ENCODE assay signal across 8 cellular contexts in genomic region chr2:162317058-162317742, GRCh38. TPM values are rescaled to one million over a fixed set of nuclear protein-coding genes. Genes with fewer than 3 reads are reported as not detected.
A peak's percentile ranks its signal among the peaks of the same experiment; 100 is the strongest.
DNase-seq lines count a peak whose midpoint lies in the region; ATAC-seq and TF ChIP-seq lines count a peak whose summit lies in the region.

No MANE protein-coding gene starts in this region.

- H3K36me3 Mint-ChIP-seq in Caco-2 (ENCODE audit: insufficient read depth, unreplicated experiment) (no peaks in the 10 kb centered on the region), osteocyte (ENCODE audit: unreplicated experiment) (no peaks in the 10 kb centered on the region)

- no peak for DNase-seq in Caco-2
- peak; percentile 45 for DNase-seq in NAMALWA (ENCODE audit: low spot score)
- DNase-seq in osteocyte (ENCODE audit: extremely low spot score, unreplicated experiment), result no peak
- no peak for DNase-seq in SHP77 (lab: John Stamatoyannopoulos, UW)
- DNase-seq in SHP77 treated with DMSO at 0.1 percent for 48 hours (lab: John Stamatoyannopoulos, UW), result no peak
- DNase-seq in stimulated activated CD4-positive, alpha-beta T cell treated with anti-CD3 and anti-CD28 coated beads, Interleukin-4, amount 100 ng/mL, for 24 hours, result no peak

- BruUV-seq in Caco-2 (replicated peaks; lab: Mats Ljungman, UMichigan), result no TSS peak

- H3K4me1 Mint-ChIP-seq in Caco-2 (ENCODE audit: low read depth, unreplicated experiment) (no peaks in the 10 kb centered on the region), osteocyte (ENCODE audit: unreplicated experiment) (peaks cover 30% of the 10 kb centered on the region)

- CTCF ChIA-PET in Caco-2 (lab: Charles Lee), result no interaction called here

- no peaks in the 10 kb centered on the region for H3K27me3 Mint-ChIP-seq in Caco-2 (ENCODE audit: insufficient read depth, unreplicated experiment)
- H3K27me3 Mint-ChIP-seq in osteocyte (ENCODE audit: unreplicated experiment), result peaks cover 3% of the 10 kb centered on the region

- intact Hi-C loops in Caco-2 (cut with micrococcal nuclease; ENCODE audit: unreplicated experiment), result no loop called here

- no peak overlapping the region; the same call in 1 of the 2 replicates for H3K4me3 ChIP-seq in Caco-2 (ENCODE audit: low read depth, low read length)
- peak overlapping the region; percentile 93 for H3K4me3 ChIP-seq in endocrine pancreas (ENCODE audit: control insufficient read depth, insufficient read depth, low read length)

- no peak for ATAC-seq in GM18873 (IDR thresholded peaks at IDR 0.05; ENCODE audit: low FRiP score, unreplicated experiment)

- H3K4me1 ChIP-seq in Caco-2 (no peaks in the 10 kb centered on the region), endocrine pancreas (ENCODE audit: control insufficient read depth, insufficient read depth, low read length) (peaks cover 29% of the 10 kb centered on the region)

- H3K9me3 Mint-ChIP-seq in Caco-2 (ENCODE audit: unreplicated experiment) (no peaks in the 10 kb centered on the region), osteocyte (ENCODE audit: unreplicated experiment) (no peaks in the 10 kb centered on the region)

- POLR2A ChIA-PET in Caco-2 (lab: Charles Lee), result no interaction called here

- H3K4me3 Mint-ChIP-seq in Caco-2 (ENCODE audit: unreplicated experiment) (peak overlapping the region; percentile 28), osteocyte (ENCODE audit: unreplicated experiment) (peak overlapping the region; percentile 87)

- TF ChIP-seq CTCF in Caco-2 (IDR thresholded peaks at IDR 0.05; ENCODE audit: insufficient read depth in 1 of 2, low read depth in 1 of 2, low read length in 1 of 2, severe bottlenecking in 1 of 2, unreplicated experiment in 1 of 2) (no peak), osteocyte (IDR thresholded peaks at IDR 0.05) (no peak)

- H3K27me3 ChIP-seq in Caco-2 (replicated peaks; ENCODE audit: control insufficient read depth, insufficient read depth, low read length) (no peaks in the 10 kb centered on the region), endocrine pancreas (ENCODE audit: control insufficient read depth, insufficient read depth, low read length) (no peaks in the 10 kb centered on the region)

- H3K9me3 ChIP-seq in Caco-2, result no peaks in the 10 kb centered on the region
- no peaks in the 10 kb centered on the region for H3K9me3 ChIP-seq in endocrine pancreas (ENCODE audit: control insufficient read depth, low read length)

- H3K27ac Mint-ChIP-seq in Caco-2 (ENCODE audit: unreplicated experiment) (no peak overlapping the region), osteocyte (ENCODE audit: unreplicated experiment) (no peak overlapping the region)

- H3K36me3 ChIP-seq in Caco-2 (ENCODE audit: control insufficient read depth, insufficient read depth, low read length), result no peaks in the 10 kb centered on the region
- no peaks in the 10 kb centered on the region for H3K36me3 ChIP-seq in endocrine pancreas (ENCODE audit: control insufficient read depth, insufficient read depth, low read length)

- peak overlapping the region; percentile 75 for H3K9ac ChIP-seq in endocrine pancreas (ENCODE audit: control insufficient read depth, insufficient read depth, low read length)

RNA-seq across cellular contexts. Expression of gene IFIH1, which starts 1.3 kb away (rescaled TPM):
- 2.7 and 3.4 TPM in 2 replicates for total RNA-seq in Caco-2 (2022)
- 5.4 and 6.4 TPM in 2 replicates for total RNA-seq in osteocyte

RNA-seq across cellular contexts. Expression of gene GCA, which starts 26.7 kb away (rescaled TPM):
- total RNA-seq in Caco-2 (2022), result 29.2 and 29.4 TPM in 2 replicates
- 3.9 and 4.0 TPM in 2 replicates for total RNA-seq in osteocyte
